13 cellular contexts compared by ENCODE assay signal in the genomic region with DNA sequence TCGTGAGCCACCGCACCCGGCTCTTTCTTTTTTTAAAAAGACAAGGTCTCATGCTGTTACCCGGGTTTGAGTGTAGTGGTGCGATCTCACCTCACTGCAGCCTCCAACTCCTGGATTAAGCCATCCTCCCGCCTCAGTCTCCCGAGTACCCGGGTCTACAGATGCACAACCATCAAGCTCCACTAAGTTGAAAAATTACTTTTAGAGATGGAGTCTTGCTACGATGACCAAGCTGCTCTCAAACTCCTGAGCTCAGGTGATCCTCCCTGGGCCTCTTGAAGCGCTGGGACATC. TPM values are rescaled to one million over a fixed set of nuclear protein-coding genes. Genes with fewer than 3 reads are reported as not detected.
DNase-seq lines count a peak whose midpoint lies in the region; FAIRE-seq and TF ChIP-seq lines count a peak whose summit lies in the region.
"Had no signal": no experiment of that assay in that cellular context is flagged by ENCODE, and none has a peak within 500 bp of the region (broad histone marks: within the 10 kb centered on the region; RNA-seq: fewer than 3 reads in every experiment).

No MANE protein-coding gene starts in this region.

- peak overlapping the region in 2 of 8 donors; percentile 90 to 93 for H3K27ac Mint-ChIP-seq in CD8-positive, alpha-beta memory T cell
- H3K27ac Mint-ChIP-seq in nephron, result no peak overlapping the region

- H3K9ac ChIP-seq in HUES64 (ENCODE audit: low read depth, low read length), result peak overlapping the region; percentile 34; the same call in 1 of the 2 replicates

- FAIRE-seq in GM19239 (lab: Jason Lieb, UNC), result no peak

- peak overlapping the region in 6 of 7 donors; percentile 17 to 84 (median 61) for H3K4me3 Mint-ChIP-seq in CD8-positive, alpha-beta memory T cell
- H3K4me3 Mint-ChIP-seq in nephron, result peak overlapping the region; percentile 76 to 97 (median 77)

- H3K36me3 ChIP-seq in CD8-positive, alpha-beta memory T cell (ENCODE audit: insufficient read depth, low read length), result peaks cover 56% of the 10 kb centered on the region
- H3K36me3 ChIP-seq in HUES64 (ENCODE audit: insufficient read depth, low read length) (peaks cover 64% of the 10 kb centered on the region), adrenal gland (replicated peaks in 1 of 2) (peaks cover 0 to 60% of the 10 kb centered on the region in 2 donors)

- peaks cover 11 to 63% (median 15%) of the 10 kb centered on the region in 3 donors for H3K36me3 Mint-ChIP-seq in CD8-positive, alpha-beta memory T cell
- H3K36me3 Mint-ChIP-seq in nephron (ENCODE audit: low read depth), result peaks cover 59% of the 10 kb centered on the region

- H3K27me3 Mint-ChIP-seq in CD8-positive, alpha-beta memory T cell, result no peaks in the 10 kb centered on the region
- H3K27me3 Mint-ChIP-seq in nephron (ENCODE audit: low read depth), result peaks cover 4% of the 10 kb centered on the region

- TF ChIP-seq CTCF in adrenal gland (IDR thresholded peaks at IDR 0.05) (no peak), nephron (IDR thresholded peaks at IDR 0.05; ENCODE audit: unreplicated experiment in 3 of 3) (no peak), GM20000 (IDR thresholded peaks at IDR 0.05; ENCODE audit: extremely low read depth, missing control alignments) (no peak)

- H3K4me1 Mint-ChIP-seq in CD8-positive, alpha-beta memory T cell, result peaks cover 26 to 52% (median 42%) of the 10 kb centered on the region in 3 donors
- H3K4me1 Mint-ChIP-seq in nephron, result peaks cover 19% of the 10 kb centered on the region

- no peak overlapping the region for H3K27ac ChIP-seq in CD8-positive, alpha-beta memory T cell (ENCODE audit: low read depth, low read length)
- H3K27ac ChIP-seq in HUES64 (ENCODE audit: low read depth, low read length) (no peak overlapping the region), adrenal gland (no peak overlapping the region)
- H3K27ac ChIP-seq: coronary artery had no signal

- WGBS in HUES64, result 97% methylated on average over 10 of the region's 10 CpGs
- WGBS in adrenal gland, 4 donors, result 79 to 88% (median 85%) methylated on average over 10 of the region's 10 CpGs

- no peaks in the 10 kb centered on the region for H3K9me3 Mint-ChIP-seq in CD8-positive, alpha-beta memory T cell
- H3K9me3 Mint-ChIP-seq in nephron, result no peaks in the 10 kb centered on the region

- H3K4me3 ChIP-seq in CD8-positive, alpha-beta memory T cell (ENCODE audit: low read length), result no peak overlapping the region
- H3K4me3 ChIP-seq in HUES64 (ENCODE audit: low read length) (no peak overlapping the region; the same call in 1 of the 2 replicates), adrenal gland (no peak overlapping the region)

- intact Hi-C loops in adrenal gland (cut with DNase I), result loop anchor here (10.0 kb wide), 2 partner anchors 55 to 65 kb away; no protein-coding TSS in a partner anchor
- intact Hi-C loops in posterior vena cava (cut with DNase I), result loop anchor here in 1 of 2 donors (5.0 kb wide), 1 partner anchor 62 kb away; a partner anchor contains a TSS

- no peaks in the 10 kb centered on the region for H3K9me3 ChIP-seq in CD8-positive, alpha-beta memory T cell (ENCODE audit: low read length)
- H3K9me3 ChIP-seq in HUES64 (ENCODE audit: insufficient read depth, low read depth, low read length) (no peaks in the 10 kb centered on the region), adrenal gland (replicated peaks in 1 of 3) (no peaks in the 10 kb centered on the region)

- H3K4me1 ChIP-seq in CD8-positive, alpha-beta memory T cell (ENCODE audit: insufficient read depth, low read length), result peaks cover 32% of the 10 kb centered on the region
- no peaks in the 10 kb centered on the region for H3K4me1 ChIP-seq in HUES64 (ENCODE audit: insufficient read depth, low read length)
- H3K4me1 ChIP-seq in adrenal gland (replicated peaks in 1 of 2), result peaks cover 14 to 16% of the 10 kb centered on the region in 2 donors

- POLR2A ChIA-PET in CD8-positive, alpha-beta memory T cell (lab: Charles Lee), result no interaction called here

- TF ChIP-seq POLR2A in adrenal gland (IDR thresholded peaks at IDR 0.05), result no peak

- CTCF ChIA-PET in CD8-positive, alpha-beta memory T cell (lab: Charles Lee), result no interaction called here

- peak in 1 of 5 donors; percentile 29 for DNase-seq in CD8-positive, alpha-beta memory T cell
- DNase-seq in adrenal gland (peak in 4 of 7 donors; percentile 11 to 53 (median 16)), GM19239 (ENCODE audit: insufficient read length, low spot score) (no peak), NCI-H1930 (lab: John Stamatoyannopoulos, UW) (no peak), GM20000 (ENCODE audit: low spot score) (no peak), posterior vena cava (ENCODE audit: low spot score) (no peak)
- DNase-seq: foreskin fibroblast; NCI-H1436; NK-92 treated with Interleukin-12 subunit alpha and Interleukin-12 subunit beta, amount 100 ng/mL, for 24 hours; retina had no signal

- H3K27me3 ChIP-seq in CD8-positive, alpha-beta memory T cell (ENCODE audit: insufficient read depth, low read length, poor library complexity, severe bottlenecking), result no peaks in the 10 kb centered on the region
- no peaks in the 10 kb centered on the region for H3K27me3 ChIP-seq in HUES64 (ENCODE audit: insufficient read depth, low read length)
- H3K27me3 ChIP-seq in adrenal gland, result no peaks in the 10 kb centered on the region

RNA-seq across cellular contexts. Expression of a gene that starts 2.0 kb away (rescaled TPM):
- 100 to 1,000 TPM; 330 to 341 TPM for total RNA-seq in CD8-positive, alpha-beta memory T cell
- 469 TPM for polyA plus RNA-seq in CD8-positive, alpha-beta memory T cell
- 378 TPM for polyA plus RNA-seq in HUES64 (2013, experiment 1 of 2)
- polyA plus RNA-seq in HUES64 (2013, experiment 2 of 2), result 420 TPM
- total RNA-seq in adrenal gland (100 to 1,000 TPM; 217 to 509 (median 412) TPM), posterior vena cava (100 to 1,000 TPM; 204 to 218 TPM)
- 100 to 1,000 TPM; 191 to 462 (median 276) TPM for polyA plus RNA-seq in adrenal gland

RNA-seq across cellular contexts. Expression of a gene that starts 53.4 kb away (rescaled TPM):
- total RNA-seq in CD8-positive, alpha-beta memory T cell, result under 1 TPM; 0.42 to 0.44 TPM
- not detected for polyA plus RNA-seq in CD8-positive, alpha-beta memory T cell
- polyA plus RNA-seq in HUES64 (2013, experiment 1 of 2), result 0.15 TPM
- polyA plus RNA-seq in HUES64 (2013, experiment 2 of 2), result not detected
- total RNA-seq in adrenal gland (1 to 10 TPM; 1.4 to 5.0 (median 2.6) TPM), posterior vena cava (1 to 10 TPM; 5.4 to 5.6 TPM)
- 1 to 10 TPM; 3.6 to 7.4 (median 5.6) TPM for polyA plus RNA-seq in adrenal gland

Comparison
In these comparisons a context has a peak if more than half of its experiments do, and no peak if none do; other contexts are left out.
1. DNase-seq: peak in adrenal gland (4 of 7); none in GM19239 (single experiment), NCI-H1930 (0 of 2), GM20000 (single experiment) and posterior vena cava (single experiment).